In genomic region chr17:19111801-19112458, GRCh38 we compare ENCODE assay signal across 8 cellular contexts. TPM values are rescaled to one million over a fixed set of nuclear protein-coding genes. Genes with fewer than 3 reads are reported as not detected.
A peak's percentile ranks its signal among the peaks of the same experiment; 100 is the strongest.
DNase-seq lines count a peak whose midpoint lies in the region; ATAC-seq and TF ChIP-seq lines count a peak whose summit lies in the region.
"Not testable (repeated sequence)": the region's sequence is repeated elsewhere in the genome, so short reads cannot be mapped to it uniquely, and the experiment has no call there.
"Had no signal": no experiment of that assay in that cellular context is flagged by ENCODE, and none has a peak within 500 bp of the region (broad histone marks: within the 10 kb centered on the region; RNA-seq: fewer than 3 reads in every experiment).

No MANE protein-coding gene starts in this region.

- not testable (repeated sequence) for H3K36me3 Mint-ChIP-seq in activated T-helper 2 cell treated with anti-CD3 and anti-CD28 coated beads, Interferon-gamma antibody, Interleukin-2, Interleukin-4, amounts not matched to agents 10 μg/mL and 5 μg/mL and 100 μg/mL, durations not matched to agents 14 hours and 24 hours and 36 hours (ENCODE audit: low read depth)

- H3K4me1 ChIP-seq in lung (ENCODE audit: control insufficient read depth in 2 of 2, insufficient read depth in 2 of 2, low read length in 2 of 2) = not testable (repeated sequence)

- H3K9me3 Mint-ChIP-seq in activated T-helper 2 cell treated with anti-CD3 and anti-CD28 coated beads, Interferon-gamma antibody, Interleukin-2, Interleukin-4, amounts not matched to agents 10 μg/mL and 5 μg/mL and 100 μg/mL, durations not matched to agents 14 hours and 24 hours and 36 hours = not testable (repeated sequence)

- 1% methylated on average over 19 to 30 of the region's 47 CpGs for WGBS in lung, 2 donors

- H3K9ac ChIP-seq in SK-N-MC (ENCODE audit: insufficient read length) = peak overlapping the region; percentile 45

- H3K4me3 ChIP-seq in SK-N-MC (peak overlapping the region; percentile 49; the same call in 1 of the 2 replicates), epithelial cell of esophagus (ENCODE audit: low read length) (peak overlapping the region; percentile 22), skin epidermis (peak overlapping the region in 6 of 7 experiments; percentile 13 to 47 (median 32))
- not testable (repeated sequence) for H3K4me3 ChIP-seq in lung

- not testable (repeated sequence) for H3K4me3 Mint-ChIP-seq in activated T-helper 2 cell treated with anti-CD3 and anti-CD28 coated beads, Interferon-gamma antibody, Interleukin-2, Interleukin-4, amounts not matched to agents 10 μg/mL and 5 μg/mL and 100 μg/mL, durations not matched to agents 14 hours and 24 hours and 36 hours (ENCODE audit: low read depth)

- not testable (repeated sequence) for H3K27ac ChIP-seq in SK-N-MC
- H3K27ac ChIP-seq in lung (ENCODE audit: low read depth in 1 of 2, low read length in 1 of 2) (peak overlapping the region; percentile 16 to 77), skin epidermis (peak overlapping the region in 18 of 21 experiments; percentile 37 to 90 (median 80))

- not testable (repeated sequence) for H3K9me3 ChIP-seq in SK-N-MC (ENCODE audit: low read depth, low read length); lung (ENCODE audit: control insufficient read depth in 2 of 2, insufficient read depth in 1 of 2, low read length in 1 of 2)

- not testable (repeated sequence) for H3K4me1 Mint-ChIP-seq in activated T-helper 2 cell treated with anti-CD3 and anti-CD28 coated beads, Interferon-gamma antibody, Interleukin-2, Interleukin-4, amounts not matched to agents 10 μg/mL and 5 μg/mL and 100 μg/mL, durations not matched to agents 14 hours and 24 hours and 36 hours (ENCODE audit: low read depth)

- peak; percentile 37 for ATAC-seq in GM18909 (IDR thresholded peaks at IDR 0.05; ENCODE audit: poor library complexity, unreplicated experiment)
- peak; percentile 2 for ATAC-seq in HG03196 (IDR thresholded peaks at IDR 0.05; ENCODE audit: unreplicated experiment)
- ATAC-seq in lung (ENCODE audit: insufficient read depth, low FRiP score) = peak; percentile 25

- intact Hi-C loops in activated T-helper 2 cell treated with anti-CD3 and anti-CD28 coated beads, Interferon-gamma antibody, Interleukin-2, Interleukin-4, amounts not matched to agents 10 μg/mL and 5 μg/mL and 100 μg/mL, durations not matched to agents 14 hours and 24 hours and 36 hours (cut with micrococcal nuclease) = not testable (repeated sequence)

- H3K36me3 ChIP-seq in SK-N-MC (ENCODE audit: insufficient read depth, low read length); lung (ENCODE audit: control insufficient read depth in 2 of 2, insufficient read depth in 2 of 2, low read length in 2 of 2): not testable (repeated sequence)

- not testable (repeated sequence) for H3K27me3 Mint-ChIP-seq in activated T-helper 2 cell treated with anti-CD3 and anti-CD28 coated beads, Interferon-gamma antibody, Interleukin-2, Interleukin-4, amounts not matched to agents 10 μg/mL and 5 μg/mL and 100 μg/mL, durations not matched to agents 14 hours and 24 hours and 36 hours (ENCODE audit: low read depth)

- not testable (repeated sequence) for TF ChIP-seq CTCF in epithelial cell of esophagus (IDR thresholded peaks at IDR 0.05; ENCODE audit: insufficient read depth, low read depth, low read length, missing control alignments); lung (IDR thresholded peaks at IDR 0.05; ENCODE audit: control extremely low read depth, extremely low read depth)

- H3K27ac Mint-ChIP-seq in activated T-helper 2 cell treated with anti-CD3 and anti-CD28 coated beads, Interferon-gamma antibody, Interleukin-2, Interleukin-4, amounts not matched to agents 10 μg/mL and 5 μg/mL and 100 μg/mL, durations not matched to agents 14 hours and 24 hours and 36 hours = peak overlapping the region; percentile 38

- DNase-seq in SK-N-MC (ENCODE audit: low read depth, low spot score) = not testable (repeated sequence)
- peak; percentile 65 for DNase-seq in activated T-helper 2 cell treated with anti-CD3 and anti-CD28 coated beads, Interferon-gamma antibody, Interleukin-2, Interleukin-4, amounts not matched to agents 10 μg/mL and 5 μg/mL and 100 μg/mL, durations not matched to agents 14 hours and 24 hours and 36 hours (ENCODE audit: low spot score)
- peak; percentile 67 for DNase-seq in epithelial cell of esophagus (ENCODE audit: low read depth)
- peak; percentile 76 for DNase-seq in lung (ENCODE audit: low spot score)

- H3K27me3 ChIP-seq in lung (ENCODE audit: control insufficient read depth, insufficient read depth) = not testable (repeated sequence)

RNA-seq across cellular contexts. Expression of gene GRAPL, which starts 15.5 kb away (rescaled TPM):
- total RNA-seq in activated T-helper 2 cell treated with anti-CD3 and anti-CD28 coated beads, Interferon-gamma antibody, Interleukin-2, Interleukin-4, amounts not matched to agents 10 μg/mL and 5 μg/mL and 100 μg/mL, durations not matched to agents 14 hours and 24 hours and 36 hours = 5.2 and 5.3 TPM in 2 replicates
- total RNA-seq in lung = 1 to 10 TPM; 3.9 to 8.1 TPM
- 1 to 10 TPM; 4.3 to 6.1 TPM for polyA plus RNA-seq in lung
- total RNA-seq: osteoblast had no signal
